Comparison of ENCODE assay signal across 8 cellular contexts in genomic region chr17:47491841-47492212, GRCh38. TPM values are rescaled to one million over a fixed set of nuclear protein-coding genes. Genes with fewer than 3 reads are reported as not detected.
DNase-seq lines count a peak whose midpoint lies in the region; ATAC-seq and TF ChIP-seq lines count a peak whose summit lies in the region.
"Not testable (repeated sequence)": the region's sequence is repeated elsewhere in the genome, so short reads cannot be mapped to it uniquely, and the experiment has no call there.

No MANE protein-coding gene starts in this region.

- intact Hi-C loops in HCT116 (cut with micrococcal nuclease); Panc1 (cut with micrococcal nuclease; ENCODE audit: unreplicated experiment); heart right ventricle (cut with DNase I): not testable (repeated sequence)

- H3K4me3 Mint-ChIP-seq in activated T-helper 17 cell treated with anti-CD3 and anti-CD28 coated beads, Interleukin-2, amount 50 U/mL, for 72 hours, result peak overlapping the region; percentile 93

- H3K4me2 ChIP-seq in HCT116 (ENCODE audit: low read length), result peak overlapping the region; percentile 75
- peak overlapping the region; percentile 88 for H3K4me2 ChIP-seq in smooth muscle cell

- TSS peak; percentile 90 for BruUV-seq in HCT116 (replicated peaks; lab: Mats Ljungman, UMichigan)
- BruUV-seq in Panc1 (replicated peaks; lab: Mats Ljungman, UMichigan), result TSS peak; percentile 98

- DNase-seq in BJ (ENCODE audit: low read depth); HCT116 (ENCODE audit: low read depth, low spot score); Panc1 (ENCODE audit: low read depth, low spot score); heart right ventricle; smooth muscle cell (lab: John Stamatoyannopoulos, UW; ENCODE audit: unreplicated experiment): not testable (repeated sequence)
- peak; percentile 36 for DNase-seq in choroid plexus epithelial cell (ENCODE audit: low read depth)

- POLR2A ChIA-PET in BJ (lab: Charles Lee); Panc1 (lab: Charles Lee): not testable (repeated sequence)
- POLR2A ChIA-PET in HCT116 (lab: Charles Lee), result interaction anchor here (1.2 kb wide), 1 partner anchor 158 kb away, joined by 4 read pairs; the partner anchor contains the start of gene KPNB1

- peak overlapping the region; percentile 79 for H3K9ac ChIP-seq in HCT116 (ENCODE audit: low read length)
- peak overlapping the region; percentile 52 to 65 for H3K9ac ChIP-seq in mucosa of rectum (ENCODE audit: low read depth in 1 of 2, low read length in 2 of 2)
- H3K9ac ChIP-seq in smooth muscle cell (ENCODE audit: low read depth), result peak overlapping the region; percentile 90

- H3K79me2 ChIP-seq in HCT116 (ENCODE audit: insufficient read depth, low read length); smooth muscle cell (ENCODE audit: low read depth): not testable (repeated sequence)

- H3K36me3 Mint-ChIP-seq in activated T-helper 17 cell treated with anti-CD3 and anti-CD28 coated beads, Interleukin-2, amount 50 U/mL, for 72 hours (ENCODE audit: low read depth), result peaks cover 38% of the 10 kb centered on the region

- not testable (repeated sequence) for H2AFZ ChIP-seq in HCT116 (ENCODE audit: low read depth, low read length, poor library complexity, severe bottlenecking)
- H2AFZ ChIP-seq in smooth muscle cell (ENCODE audit: low read depth), result peak overlapping the region; percentile 96

- H3K27ac ChIP-seq in HCT116 (ENCODE audit: low read depth, low read length), result peak overlapping the region; percentile 84
- peak overlapping the region; percentile 83 for H3K27ac ChIP-seq in Panc1 (ENCODE audit: low read length)
- H3K27ac ChIP-seq in heart right ventricle, result peak overlapping the region; percentile 64 to 87 (median 80)
- peak overlapping the region; percentile 65 to 72 for H3K27ac ChIP-seq in mucosa of rectum (ENCODE audit: low read depth in 2 of 2, low read length in 2 of 2)
- peak overlapping the region; percentile 87 for H3K27ac ChIP-seq in smooth muscle cell (ENCODE audit: low read depth)

- not testable (repeated sequence) for TF ChIP-seq CTCF in BJ (IDR thresholded peaks at IDR 0.05; ENCODE audit: insufficient read depth, low read depth, low read length); HCT116 (IDR thresholded peaks at IDR 0.05 in 2 of 3, conservative IDR thresholded peaks at IDR 0.05 in 1 of 3; ENCODE audit: borderline replicate concordance in 1 of 3, insufficient read depth in 1 of 3, low read depth in 2 of 3, low read length in 2 of 3); Panc1 (IDR thresholded peaks at IDR 0.05); choroid plexus epithelial cell (conservative IDR thresholded peaks at IDR 0.05; ENCODE audit: low read depth, low read length); heart right ventricle (IDR thresholded peaks at IDR 0.05); smooth muscle cell (IDR thresholded peaks at IDR 0.05; ENCODE audit: borderline replicate concordance, insufficient read depth, poor library complexity, severe bottlenecking)

- not testable (repeated sequence) for TF ChIP-seq RAD21 in HCT116 (IDR thresholded peaks at IDR 0.05; ENCODE audit: low read depth)

- not testable (repeated sequence) for TF ChIP-seq POLR2A in HCT116 (IDR thresholded peaks at IDR 0.05; ENCODE audit: borderline replicate concordance, extremely low read depth, insufficient read depth, insufficient read length)

- in situ Hi-C loops in Panc1 (cut with HindIII; ENCODE audit: low pct_unique_long_range_greater_than_20kb, low sequenced_read_pairs), result not testable (repeated sequence)

- CTCF ChIA-PET in BJ (lab: Yijun Ruan, JAX); HCT116 (lab: Charles Lee); Panc1 (lab: Charles Lee): not testable (repeated sequence)

- not testable (repeated sequence) for H3K27me3 ChIP-seq in BJ (ENCODE audit: control insufficient read depth, insufficient read depth, low read length); HCT116 (ENCODE audit: insufficient read depth, low read length); Panc1 (ENCODE audit: control insufficient read depth, insufficient read depth, low read length); heart right ventricle; mucosa of rectum (ENCODE audit: control insufficient read depth in 2 of 2, insufficient read depth in 2 of 2, low read length in 2 of 2); smooth muscle cell (ENCODE audit: low read depth)

- 3 to 9% methylated on average over 14 to 15 of the region's 15 CpGs for WGBS in heart right ventricle, 2 donors
- whole genome bisulfite sequencing in smooth muscle cell (ENCODE audit: low lambda C conversion rate), result 26% methylated on average over 12 of the region's 15 CpGs

- peak overlapping the region; percentile 58 for H3K4me3 ChIP-seq in BJ (ENCODE audit: low read depth, low read length)
- H3K4me3 ChIP-seq in HCT116 (replicated peaks in 1 of 2; ENCODE audit: low read depth in 1 of 2, low read length in 2 of 2), result peak overlapping the region; percentile 63 to 71
- H3K4me3 ChIP-seq in Panc1 (ENCODE audit: low read depth in 2 of 2, low read length in 2 of 2), result peak overlapping the region; percentile 54 to 69
- H3K4me3 ChIP-seq in choroid plexus epithelial cell (ENCODE audit: low read depth, low read length), result peak overlapping the region; percentile 63
- H3K4me3 ChIP-seq in heart right ventricle, result peak overlapping the region; percentile 25 to 69 (median 60)
- H3K4me3 ChIP-seq in mucosa of rectum (ENCODE audit: low read length in 2 of 2), result peak overlapping the region; percentile 66 to 80
- H3K4me3 ChIP-seq in smooth muscle cell, result peak overlapping the region; percentile 67

- H3K9me3 ChIP-seq in HCT116 (ENCODE audit: control insufficient read depth in 1 of 2, insufficient read depth in 1 of 2, low read depth in 1 of 2, low read length in 2 of 2); Panc1 (ENCODE audit: control insufficient read depth, insufficient read depth, low read depth, low read length); heart right ventricle; mucosa of rectum (ENCODE audit: control insufficient read depth in 2 of 2, low read length in 2 of 2); smooth muscle cell (replicated peaks; ENCODE audit: low read depth): not testable (repeated sequence)

- H3K9me3 Mint-ChIP-seq in activated T-helper 17 cell treated with anti-CD3 and anti-CD28 coated beads, Interleukin-2, amount 50 U/mL, for 72 hours, result not testable (repeated sequence)

- not testable (repeated sequence) for H3K4me1 Mint-ChIP-seq in activated T-helper 17 cell treated with anti-CD3 and anti-CD28 coated beads, Interleukin-2, amount 50 U/mL, for 72 hours

- H4K20me1 ChIP-seq in HCT116 (ENCODE audit: insufficient read depth); smooth muscle cell (ENCODE audit: low read depth): not testable (repeated sequence)

- RAD21 ChIA-PET in HCT116 (lab: Charles Lee; ENCODE audit: low non-redundant PET in 1 of 2, low total read pairs in 2 of 2, uncharacterized antibody in 2 of 2, unreplicated experiment in 2 of 2), result not testable (repeated sequence)

- not testable (repeated sequence) for H3K9me2 ChIP-seq in HCT116 (ENCODE audit: insufficient read depth)

- peak; percentile 8 for ATAC-seq in HCT116
- peak; percentile 11 for ATAC-seq in Panc1
- not testable (repeated sequence) for ATAC-seq in activated T-helper 17 cell treated with anti-CD3 and anti-CD28 coated beads, Interleukin-2, amount 50 U/mL, for 72 hours (replicated peaks); heart right ventricle

- not testable (repeated sequence) for H3K27me3 Mint-ChIP-seq in activated T-helper 17 cell treated with anti-CD3 and anti-CD28 coated beads, Interleukin-2, amount 50 U/mL, for 72 hours

- not testable (repeated sequence) for H3K36me3 ChIP-seq in BJ (ENCODE audit: control insufficient read depth, insufficient read depth, low read length); HCT116 (ENCODE audit: control insufficient read depth in 1 of 2, insufficient read depth in 2 of 2, low read length in 2 of 2); Panc1 (ENCODE audit: control insufficient read depth, insufficient read depth, low read length); mucosa of rectum (ENCODE audit: control insufficient read depth in 2 of 2, insufficient read depth in 2 of 2, low read length in 2 of 2); smooth muscle cell (ENCODE audit: low read depth)
- peaks cover 0 to 23% (median 0%) of the 10 kb centered on the region in 9 donors for H3K36me3 ChIP-seq in heart right ventricle

- not testable (repeated sequence) for H3F3A ChIP-seq in smooth muscle cell (ENCODE audit: low read depth)

- H3K4me1 ChIP-seq in HCT116 (ENCODE audit: control insufficient read depth in 1 of 2, insufficient read depth in 2 of 2, low read length in 2 of 2), result peaks cover 4 to 11% of the 10 kb centered on the region in 2 experiments; a peak in 3 of 4 replicates
- H3K4me1 ChIP-seq in Panc1 (ENCODE audit: control insufficient read depth, insufficient read depth, low read length); heart right ventricle; mucosa of rectum (ENCODE audit: control insufficient read depth in 2 of 2, insufficient read depth in 2 of 2, low read length in 2 of 2); smooth muscle cell (ENCODE audit: low read depth): not testable (repeated sequence)

- peak overlapping the region; percentile 96 for H3K27ac Mint-ChIP-seq in activated T-helper 17 cell treated with anti-CD3 and anti-CD28 coated beads, Interleukin-2, amount 50 U/mL, for 72 hours

RNA-seq across cellular contexts. Expression of gene NPEPPS, which starts 39.1 kb away (rescaled TPM):
- polyA plus RNA-seq in BJ (2011; rRNA removed) (60.2 and 99.5 TPM in 2 replicates), heart right ventricle (10 to 100 TPM; 21.8 to 28.4 TPM), smooth muscle cell (50.2 and 71.6 TPM in 2 replicates)
- polyA minus RNA-seq in BJ (2011; rRNA and poly(A)+ RNA removed), result 67.2 and 80.9 TPM in 2 replicates
- total RNA-seq in HCT116 (2021; ENCODE audit: unreplicated experiment) (207 TPM), Panc1 (2021; ENCODE audit: unreplicated experiment) (137 TPM), heart right ventricle (100 to 1,000 TPM in 1 of 10 donors, 10 to 100 TPM in 9; 65.8 to 104 (median 86.9) TPM), smooth muscle cell (67.3 and 70.5 TPM in 2 replicates)
- 177 and 193 TPM in 2 replicates for polyA plus RNA-seq in HCT116 (2012)
- polyA plus RNA-seq in Panc1 (2012; ENCODE audit: insufficient read length), result 94.7 TPM
- 100 to 1,000 TPM; 105 to 289 TPM for total RNA-seq in activated T-helper 17 cell treated with anti-CD3 and anti-CD28 coated beads, Interleukin-2, amount 50 U/mL, for 72 hours
